28 cellular contexts compared by ENCODE assay signal in the genomic region with DNA sequence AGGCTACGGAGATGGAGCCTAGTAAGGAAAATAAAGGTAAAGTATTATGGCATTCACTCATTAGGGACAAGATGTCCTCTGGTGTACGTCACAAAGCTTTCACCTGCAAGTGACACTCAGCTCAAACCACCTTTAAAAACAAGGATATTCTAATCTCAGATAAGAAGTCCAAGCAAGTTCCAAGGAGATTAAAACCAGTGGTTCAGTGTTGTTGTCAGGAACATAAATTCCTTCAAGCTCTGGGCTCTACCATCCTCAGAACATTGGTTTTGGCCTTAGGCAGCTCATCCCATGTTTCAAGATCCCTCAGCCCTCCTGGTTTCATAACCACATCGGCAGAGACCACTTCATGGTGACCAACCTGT.
"Had no signal": no experiment of that assay in that cellular context is flagged by ENCODE, and none has a peak within 500 bp of the region (broad histone marks: within the 10 kb centered on the region; RNA-seq: fewer than 3 reads in every experiment).

No MANE protein-coding gene starts in this region.

- H3K36me3 ChIP-seq: brain microvascular endothelial cell, esophagus muscularis mucosa, gastrocnemius medialis, heart left ventricle had no signal

- DNase-seq: activated CD4-positive, alpha-beta memory T cell treated with anti-CD3 and anti-CD28 coated beads, Interleukin-2, amount 10 ng/mL, durations not matched to agents 7 days and 5 days; activated CD4-positive, alpha-beta T cell treated with anti-CD3 and anti-CD28 coated beads for 36 hours; activated CD4-positive, alpha-beta T cell treated with anti-CD3 and anti-CD28 coated beads, Interleukin-2, amount 10 ng/mL, durations not matched to agents 24 days and 14 days; activated CD4-positive, alpha-beta T cell treated with anti-CD3 and anti-CD28 coated beads, Interleukin-2, amount 50 U/mL, for 4 hours; activated CD4-positive, CD25-positive, alpha-beta regulatory T cell; activated CD4-positive, CD25-positive, alpha-beta regulatory T cell treated with anti-CD3 and anti-CD28 coated beads, Interleukin-2, amount 50 U/mL, for 72 hours; activated CD8-positive, alpha-beta memory T cell treated with anti-CD3 and anti-CD28 coated beads, Interleukin-2, amount 50 U/mL, for 48 hours; activated effector memory CD4-positive, alpha-beta T cell treated with Interleukin-2 at 50 U/mL for 16 hours; activated gamma-delta T cell treated with Interleukin-2 at 50 U/mL for 16 hours; activated naive CD4-positive, alpha-beta T cell treated with anti-CD3 and anti-CD28 coated beads, Interleukin-2, amount 50 U/mL, for 16 hours; activated naive CD4-positive, alpha-beta T cell treated with Interleukin-2 at 50 U/mL for 16 hours; activated T-cell treated with anti-CD3 and anti-CD28 coated beads for 4 hours; activated T-cell treated with anti-CD3 and anti-CD28 coated beads, Interleukin-2, amount 50 U/mL, for 4 hours; amniotic stem cell; anterior cingulate cortex; brain microvascular endothelial cell; dermis blood vessel endothelial cell; effector memory CD8-positive, alpha-beta T cell; gastrocnemius medialis; glutamatergic neuron; heart left ventricle; T-helper 2 cell had no signal

- FAIRE-seq: astrocyte, bronchial epithelial cell had no signal

- H3K4me3 ChIP-seq: coronary artery, esophagus muscularis mucosa, gastrocnemius medialis, heart left ventricle had no signal

- ATAC-seq: activated CD4-positive, alpha-beta T cell treated with anti-CD3 and anti-CD28 coated beads for 36 hours; activated T-cell treated with anti-CD3 and anti-CD28 coated beads, Interleukin-2, amount 50 U/mL, for 4 hours; activated T-helper 17 cell treated with anti-CD3 and anti-CD28 coated beads, Interleukin-2, amount 50 U/mL, for 72 hours; effector memory CD8-positive, alpha-beta T cell; foreskin keratinocyte; gastrocnemius medialis; heart left ventricle had no signal

- H3K27ac ChIP-seq: brain microvascular endothelial cell, coronary artery, esophagus muscularis mucosa, gastrocnemius medialis, heart left ventricle had no signal

- H3K27me3 ChIP-seq: brain microvascular endothelial cell, esophagus muscularis mucosa, foreskin keratinocyte, gastrocnemius medialis, heart left ventricle had no signal

- H3K9me3 ChIP-seq: esophagus muscularis mucosa, gastrocnemius medialis, heart left ventricle had no signal
